In the genomic region with DNA sequence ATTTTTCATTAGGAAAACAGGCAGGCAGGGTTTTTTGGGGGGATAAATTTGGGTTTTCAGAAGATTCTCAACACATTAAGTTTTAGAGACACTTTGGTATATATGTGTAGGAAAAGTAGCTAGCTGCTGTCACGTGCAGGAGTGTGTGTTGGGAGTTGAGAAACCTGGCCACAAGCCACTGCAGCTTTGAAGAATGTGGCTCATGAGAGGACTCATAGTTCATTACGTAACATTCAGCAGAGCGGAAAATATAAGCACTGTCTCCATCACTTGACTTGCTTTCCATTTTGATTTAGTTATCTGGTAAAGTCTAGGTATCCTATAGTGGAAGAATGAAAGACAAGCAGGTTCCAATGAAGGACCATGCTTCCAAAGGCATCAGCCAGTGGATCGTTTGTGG, we compare ENCODE assay signal across 8 cellular contexts. TPM values are rescaled to one million over a fixed set of nuclear protein-coding genes. Genes with fewer than 3 reads are reported as not detected.
DNase-seq lines count a peak whose midpoint lies in the region; ATAC-seq, FAIRE-seq and TF ChIP-seq lines count a peak whose summit lies in the region.

No MANE protein-coding gene starts in this region.

- H3K9me3 ChIP-seq in keratinocyte (ENCODE audit: control insufficient read depth, low read depth, low read length) (no peaks in the 10 kb centered on the region), SJCRH30 (replicated peaks) (no peaks in the 10 kb centered on the region)

- H3K27ac ChIP-seq in keratinocyte (ENCODE audit: control insufficient read depth, insufficient read depth, low read length): no peak overlapping the region
- no peak overlapping the region for H3K27ac ChIP-seq in SJCRH30

- DNase-seq in EH (ENCODE audit: low read depth): peak; percentile 69
- peak; percentile 7 for DNase-seq in HuH-7.5 (ENCODE audit: low spot score)
- DNase-seq in activated naive CD4-positive, alpha-beta T cell treated with anti-CD3 and anti-CD28 coated beads, Interleukin-2, amount 50 U/mL, for 72 hours (ENCODE audit: low spot score in 2 of 2): no peak
- DNase-seq in keratinocyte (ENCODE audit: low read depth, low spot score): no peak
- peak; percentile 37 for DNase-seq in stimulated activated CD8-positive, alpha-beta memory T cell treated with anti-CD3 and anti-CD28 coated beads, Interleukin-4, amount 100 ng/mL, for 48 hours
- no peak for DNase-seq in NCI-H187 treated with DMSO at 0.1 percent for 48 hours (lab: John Stamatoyannopoulos, UW)
- no peak for DNase-seq in COR-L47 (lab: John Stamatoyannopoulos, UW)
- DNase-seq in SJCRH30: no peak

- no peak for TF ChIP-seq CTCF in keratinocyte (optimal IDR thresholded peaks at IDR 0.05 in 1 of 3, IDR thresholded peaks at IDR 0.05 in 1 of 3, conservative IDR thresholded peaks at IDR 0.05 in 1 of 3; ENCODE audit: extremely low read depth in 1 of 3, insufficient read depth in 2 of 3, low read length in 3 of 3)

- dilution Hi-C loops in keratinocyte (cut with MboI; ENCODE audit: extremely low pct_ligation_motif_present, low sequenced_read_pairs): no loop called here

- no peaks in the 10 kb centered on the region for H3K9me3 Mint-ChIP-seq in activated naive CD4-positive, alpha-beta T cell treated with anti-CD3 and anti-CD28 coated beads, Interleukin-2, amount 50 U/mL, for 72 hours

- H2AFZ ChIP-seq in keratinocyte (ENCODE audit: control insufficient read depth, low read length): no peak overlapping the region

- H3K4me1 ChIP-seq in keratinocyte (ENCODE audit: control insufficient read depth, extremely low read depth, insufficient read depth, low read length) (no peaks in the 10 kb centered on the region), SJCRH30 (peaks cover 4% of the 10 kb centered on the region; the same call in 1 of the 2 replicates)

- H3K9me1 ChIP-seq in keratinocyte (ENCODE audit: control insufficient read depth, extremely low read depth, insufficient read depth, low read length): no peaks in the 10 kb centered on the region

- no peak overlapping the region for H3K9ac ChIP-seq in keratinocyte (ENCODE audit: control insufficient read depth, extremely low read depth, insufficient read depth, low read length)

- H3K79me2 ChIP-seq in keratinocyte (ENCODE audit: control insufficient read depth, insufficient read depth, low read length): no peaks in the 10 kb centered on the region

- no peaks in the 10 kb centered on the region for H4K20me1 ChIP-seq in keratinocyte (ENCODE audit: control insufficient read depth, extremely low read depth, insufficient read depth, low read length)

- ATAC-seq in activated naive CD4-positive, alpha-beta T cell treated with anti-CD3 and anti-CD28 coated beads, Interleukin-2, amount 50 U/mL, for 72 hours: peak; percentile 65 to 89

- H3K36me3 ChIP-seq in keratinocyte (ENCODE audit: control insufficient read depth in 2 of 2, extremely low read depth in 1 of 2, insufficient read depth in 2 of 2, low read length in 2 of 2): no peaks in the 10 kb centered on the region
- H3K36me3 ChIP-seq in SJCRH30: no peaks in the 10 kb centered on the region

- peak overlapping the region in 1 of 2 donors; percentile 74 for H3K27ac Mint-ChIP-seq in activated naive CD4-positive, alpha-beta T cell treated with anti-CD3 and anti-CD28 coated beads, Interleukin-2, amount 50 U/mL, for 72 hours

- no peaks in the 10 kb centered on the region for H3K36me3 Mint-ChIP-seq in activated naive CD4-positive, alpha-beta T cell treated with anti-CD3 and anti-CD28 coated beads, Interleukin-2, amount 50 U/mL, for 72 hours

- H3K27me3 ChIP-seq in keratinocyte (ENCODE audit: control insufficient read depth, extremely low read depth, insufficient read depth, low read length): no peaks in the 10 kb centered on the region
- H3K27me3 ChIP-seq in SJCRH30: no peaks in the 10 kb centered on the region

- no peak overlapping the region for H3K4me2 ChIP-seq in keratinocyte (ENCODE audit: control insufficient read depth, extremely low read depth, insufficient read depth, low read depth, low read length)

- peak; percentile 76 for FAIRE-seq in keratinocyte (lab: Jason Lieb, UNC)

- H3K4me3 ChIP-seq in keratinocyte (ENCODE audit: control insufficient read depth in 2 of 3, extremely low read depth in 1 of 3, insufficient read depth in 2 of 3, low read depth in 1 of 3, low read length in 3 of 3) (no peak overlapping the region), SJCRH30 (no peak overlapping the region)

RNA-seq across cellular contexts. Expression of a gene that starts 31.2 kb away (rescaled TPM):
- total RNA-seq in activated naive CD4-positive, alpha-beta T cell treated with anti-CD3 and anti-CD28 coated beads, Interleukin-2, amount 50 U/mL, for 72 hours: 10 to 100 TPM; 37.9 to 65.1 TPM
- polyA plus RNA-seq in keratinocyte: 9.5 to 19.8 TPM (median 17.3 TPM) in 3 replicates
- polyA plus RNA-seq in keratinocyte (2011; ENCODE audit: low read depth): 83.1 TPM
- polyA plus RNA-seq in keratinocyte (2011; cell fraction: cytosol; rRNA removed): 17.0 and 27.9 TPM in 2 replicates
- 21.1 and 30.5 TPM in 2 replicates for polyA plus RNA-seq in keratinocyte (2011; cell fraction: nucleus; rRNA removed)
- polyA plus RNA-seq in keratinocyte (2012; ENCODE audit: low replicate concordance): 21.5 and 34.8 TPM in 2 replicates
- 1.8 to 8.0 TPM (median 2.8 TPM) in 3 replicates for polyA minus RNA-seq in keratinocyte
- 5.9 TPM for polyA minus RNA-seq in keratinocyte (2011; cell fraction: cytosol; rRNA and poly(A)+ RNA removed)
- polyA minus RNA-seq in keratinocyte (2011; cell fraction: nucleus; rRNA and poly(A)+ RNA removed): 3.4 and 6.5 TPM in 2 replicates
- total RNA-seq in SJCRH30 (2014; rRNA removed; shearing (Covaris generic)): 11.4 and 17.0 TPM in 2 replicates

Comparison
In these comparisons a context has a peak if more than half of its experiments do, and no peak if none do; other contexts are left out.
1. DNase-seq: peak in EH (single experiment), HuH-7.5 (single experiment) and stimulated activated CD8-positive, alpha-beta memory T cell treated with anti-CD3 and anti-CD28 coated beads, Interleukin-4, amount 100 ng/mL, for 48 hours (single experiment); none in activated naive CD4-positive, alpha-beta T cell treated with anti-CD3 and anti-CD28 coated beads, Interleukin-2, amount 50 U/mL, for 72 hours (0 of 2), keratinocyte (single experiment), NCI-H187 treated with DMSO at 0.1 percent for 48 hours (single experiment), COR-L47 (single experiment) and SJCRH30 (0 of 2).